ENCODE assay signal across 9 cellular contexts in genomic region chr18:52288403-52289004, GRCh38. TPM values are rescaled to one million over a fixed set of nuclear protein-coding genes. Genes with fewer than 3 reads are reported as not detected.
DNase-seq lines count a peak whose midpoint lies in the region; ATAC-seq and TF ChIP-seq lines count a peak whose summit lies in the region.
"Had no signal": no experiment of that assay in that cellular context is flagged by ENCODE, and none has a peak within 500 bp of the region (broad histone marks: within the 10 kb centered on the region; RNA-seq: fewer than 3 reads in every experiment).

No MANE protein-coding gene starts in this region.

- H3K36me3 ChIP-seq in SK-N-SH (replicated peaks in 1 of 2; ENCODE audit: control insufficient read depth in 1 of 2, insufficient read depth in 2 of 2, low read length in 1 of 2), result no peaks in the 10 kb centered on the region
- no peaks in the 10 kb centered on the region for H3K36me3 ChIP-seq in HEK293 (ENCODE audit: control insufficient read depth in 2 of 2, insufficient read depth in 1 of 2, low read length in 2 of 2)
- H3K36me3 ChIP-seq in aorta (ENCODE audit: control insufficient read depth in 1 of 2, insufficient read depth in 2 of 2, low read length in 1 of 2), result no peaks in the 10 kb centered on the region

- DNase-seq in SK-N-SH (peak; percentile 28), NCI-H748 treated with DMSO at 0.1 percent for 48 hours (lab: John Stamatoyannopoulos, UW) (peak; percentile 58), head of caudate nucleus (peak in 31 of 42 donors; percentile 3 to 53 (median 21)), aorta (no peak), NCI-H187 treated with DMSO at 0.1 percent for 48 hours (lab: John Stamatoyannopoulos, UW) (no peak)

- H3K9me2 ChIP-seq in SK-N-SH, result no peaks in the 10 kb centered on the region

- H3K4me2 ChIP-seq in SK-N-SH, result no peak overlapping the region

- ATAC-seq in SK-N-SH treated with all-trans-retinoic acid at 6 μM for 48 hours (no peak), aorta (ENCODE audit: low FRiP score) (no peak), HG03039 (IDR thresholded peaks at IDR 0.05; ENCODE audit: unreplicated experiment) (no peak)

- H3K27ac ChIP-seq in SK-N-SH (ENCODE audit: low read depth in 2 of 2, low read length in 1 of 2), result no peak overlapping the region
- H3K27ac ChIP-seq in HEK293 (ENCODE audit: extremely low read depth, low read depth, low read length), result no peak overlapping the region
- H3K27ac ChIP-seq in aorta (ENCODE audit: low read depth in 1 of 2, low read length in 2 of 2), result no peak overlapping the region

- WGBS in SK-N-SH (ENCODE audit: low lambda C conversion rate), result 57% methylated on average over 7 of the region's 7 CpGs
- 55 to 61% methylated on average over 7 of the region's 7 CpGs for WGBS in aorta, 2 donors

- CTCF ChIA-PET in SK-N-SH (lab: Yijun Ruan, JAX), result interaction anchor here (0.5 to 2.8 kb wide), 20 partner anchors 10 to 1177 kb away, joined by 3 to 34 read pairs (median 3); partner anchors contain the start of gene DCC
- CTCF ChIA-PET in HEK293 (lab: Yijun Ruan, JAX), result interaction anchor here (0.6 to 2.8 kb wide), 24 partner anchors 8 to 1179 kb away, joined by 3 to 27 read pairs (median 4); no protein-coding TSS in a partner anchor

- no peak overlapping the region for H3K9ac ChIP-seq in SK-N-SH

- H3K27me3 ChIP-seq in SK-N-SH (ENCODE audit: insufficient read depth), result no peaks in the 10 kb centered on the region
- H3K27me3 ChIP-seq in aorta (ENCODE audit: control insufficient read depth in 1 of 2, insufficient read depth in 2 of 2, low read length in 1 of 2), result no peaks in the 10 kb centered on the region

- intact Hi-C loops in head of caudate nucleus (cut with DNase I) (no loop called here), aorta (cut with DNase I) (no loop called here)

- H3K4me1 ChIP-seq in SK-N-SH (ENCODE audit: control insufficient read depth in 1 of 2, insufficient read depth in 2 of 2, low read depth in 1 of 2, low read length in 1 of 2), result peaks cover 6 to 18% of the 10 kb centered on the region in 2 experiments; a peak in 3 of 4 replicates
- H3K4me1 ChIP-seq in HEK293 (ENCODE audit: control insufficient read depth, insufficient read depth, low read length), result no peaks in the 10 kb centered on the region
- H3K4me1 ChIP-seq in aorta (ENCODE audit: control insufficient read depth in 1 of 2, insufficient read depth in 2 of 2, low read length in 2 of 2), result no peaks in the 10 kb centered on the region

- no peak overlapping the region for H2AFZ ChIP-seq in SK-N-SH (ENCODE audit: low read depth)

- peak; percentile 71 for TF ChIP-seq RAD21 in SK-N-SH (IDR thresholded peaks at IDR 0.05; ENCODE audit: low read length)

- no peaks in the 10 kb centered on the region for H3K79me2 ChIP-seq in SK-N-SH (ENCODE audit: insufficient read depth)

- H3K4me3 ChIP-seq in SK-N-SH (ENCODE audit: low read depth in 2 of 2, low read length in 1 of 2), result no peak overlapping the region; a peak in 1 of 4 replicates
- no peak overlapping the region for H3K4me3 ChIP-seq in HEK293 (ENCODE audit: low read depth, low read length)
- H3K4me3 ChIP-seq in aorta (ENCODE audit: low read length in 2 of 2), result no peak overlapping the region

- H3K9me3 ChIP-seq in SK-N-SH (no peaks in the 10 kb centered on the region), HEK293 (ENCODE audit: control insufficient read depth, insufficient read depth, low read depth, low read length) (no peaks in the 10 kb centered on the region), aorta (ENCODE audit: control insufficient read depth, low read length) (no peaks in the 10 kb centered on the region)

- no peaks in the 10 kb centered on the region for H4K20me1 ChIP-seq in SK-N-SH (ENCODE audit: insufficient read depth)

- no peak for TF ChIP-seq EP300 in SK-N-SH (IDR thresholded peaks at IDR 0.05; ENCODE audit: borderline replicate concordance in 1 of 2, low read depth in 1 of 2, low read length in 1 of 2)

- TF ChIP-seq CTCF in SK-N-SH (IDR thresholded peaks at IDR 0.05) (peak; percentile 67), HEK293 (tag by site-specific recombination; IDR thresholded peaks at IDR 0.05) (no peak)

- no peaks in the 10 kb centered on the region for H3F3A ChIP-seq in SK-N-SH (replicated peaks; ENCODE audit: insufficient read depth)

- POLR2A ChIA-PET in SK-N-SH (lab: Yijun Ruan, JAX), result no interaction called here
- POLR2A ChIA-PET in HEK293 (lab: Yijun Ruan, JAX), result no interaction called here

TF ChIP-seq in SK-N-SH, 30 proteins besides CTCF, POLR2A, EP300 and RAD21:
- TF ChIP-seq MEF2A (IDR thresholded peaks at IDR 0.05; ENCODE audit: borderline replicate concordance, low read depth) (no peak), PBX3 (IDR thresholded peaks at IDR 0.05) (no peak), SMC3 (IDR thresholded peaks at IDR 0.05; ENCODE audit: low read depth, low read length) (peak; percentile 61)

TF ChIP-seq in SK-N-SH treated with all-trans-retinoic acid at 6 μM for 48 hours, 23 proteins besides CTCF, POLR2A, EP300 and RAD21 (continues in another document):
- TF ChIP-seq CREB5 (CRISPR knock-in tag; IDR thresholded peaks at IDR 0.05; ENCODE audit: low read depth), result no peak
- no peak for TF ChIP-seq ZFP30 (CRISPR knock-in tag; IDR thresholded peaks at IDR 0.05)
- no peak for TF ChIP-seq POU6F1 (CRISPR knock-in tag; IDR thresholded peaks at IDR 0.05; ENCODE audit: borderline replicate concordance, low read depth)
- TF ChIP-seq OSR1 (CRISPR knock-in tag; IDR thresholded peaks at IDR 0.05), result no peak
- no peak for TF ChIP-seq ZNF8 (CRISPR knock-in tag; IDR thresholded peaks at IDR 0.05)
- no peak for TF ChIP-seq ESRRG (CRISPR knock-in tag; IDR thresholded peaks at IDR 0.05)
- TF ChIP-seq CSDC2 (CRISPR knock-in tag; IDR thresholded peaks at IDR 0.05), result no peak
- no peak for TF ChIP-seq BACH2 (CRISPR knock-in tag; IDR thresholded peaks at IDR 0.05; ENCODE audit: borderline replicate concordance)
- no peak for TF ChIP-seq SNAI2 (CRISPR knock-in tag; IDR thresholded peaks at IDR 0.05)
- TF ChIP-seq ZNF70 (CRISPR knock-in tag; IDR thresholded peaks at IDR 0.05), result no peak

TF ChIP-seq in HEK293, 187 proteins besides CTCF, POLR2A, EP300 and RAD21:
- peak; percentile 41 for TF ChIP-seq ZNF654 (tag by site-specific recombination; IDR thresholded peaks at IDR 0.05; ENCODE audit: low read depth)
- no peak for TF ChIP-seq ZNF555 (tag by site-specific recombination; conservative IDR thresholded peaks at IDR 0.05)

RNA-seq across cellular contexts. Expression of gene DCC, which starts 51.5 kb away (rescaled TPM):
- polyA plus RNA-seq in SK-N-SH (2012; rRNA removed) (0.20 and 0.34 TPM in 2 replicates), aorta (not detected)
- polyA plus RNA-seq in SK-N-SH (2012; cell fraction: cytosol; rRNA removed), result 0.14 and 0.24 TPM in 2 replicates
- 0.07 and 0.08 TPM in 2 replicates for polyA plus RNA-seq in SK-N-SH (2012; cell fraction: nucleus; rRNA removed)
- total RNA-seq in aorta, result under 1 TPM in 1 of 2 donors, not detected in 1; 0.78 TPM
- total RNA-seq: Daoy had no signal

Comparison
In these comparisons a context has a peak if more than half of its experiments do, and no peak if none do; other contexts are left out.
1. DNase-seq: peak in SK-N-SH (single experiment), NCI-H748 treated with DMSO at 0.1 percent for 48 hours (single experiment) and head of caudate nucleus (31 of 42); none in aorta (0 of 2) and NCI-H187 treated with DMSO at 0.1 percent for 48 hours (single experiment).
2. Of the 4 proteins assayed by ChIP-seq in both HEK293 and SK-N-SH: peak only in HEK293: none; only in SK-N-SH: CTCF; in both: none; in neither: 3.